ENCODE assay signal across 2 cellular contexts in the genomic region with DNA sequence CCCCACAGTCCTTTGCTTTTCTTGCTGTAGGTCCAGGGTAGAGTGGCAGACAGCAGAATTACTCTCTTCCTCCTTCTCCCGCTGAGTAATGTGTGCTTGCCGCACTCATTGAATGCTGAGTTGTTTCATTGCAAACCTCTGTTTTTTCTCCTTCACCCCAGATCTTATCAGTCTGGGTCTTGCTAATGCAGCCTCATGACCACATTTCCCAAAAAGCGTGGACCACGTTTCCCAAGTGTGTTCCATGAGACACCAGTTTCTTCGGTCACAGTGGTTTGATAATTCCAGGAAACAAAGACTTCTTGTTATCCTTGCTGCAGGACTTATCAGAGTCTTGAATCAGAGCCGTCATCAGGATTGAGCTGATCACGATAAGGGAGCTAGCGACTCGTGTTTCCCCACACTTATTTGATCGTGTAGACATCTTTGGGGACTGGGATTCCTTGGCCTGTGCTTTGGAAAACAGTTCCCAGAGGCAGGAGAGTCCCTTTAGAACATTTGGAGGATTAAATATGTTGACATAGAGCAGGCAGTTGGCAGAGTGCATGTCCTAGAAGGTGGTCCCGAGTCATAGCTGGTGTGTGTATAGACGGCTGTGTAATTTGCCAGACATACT.
TF ChIP-seq lines count a peak whose summit lies in the region.

No MANE protein-coding gene starts in this region.

TF ChIP-seq in endothelial cell of umbilical vein, 7 proteins besides CTCF, POLR2A, EP300 and RAD21:
- TF ChIP-seq GATA2 (IDR thresholded peaks at IDR 0.05; ENCODE audit: insufficient read depth, insufficient read length, low read depth, low read length) (peak; percentile 99), MYC (IDR thresholded peaks at IDR 0.05; ENCODE audit: low read depth, low read length) (no peak), FOS (IDR thresholded peaks at IDR 0.05; ENCODE audit: borderline replicate concordance, insufficient read depth, low read length) (peak; percentile 22), JUN (IDR thresholded peaks at IDR 0.05; ENCODE audit: borderline replicate concordance, insufficient read depth, insufficient read length, low read depth) (peak; percentile 1), MAX (IDR thresholded peaks at IDR 0.05; ENCODE audit: insufficient read depth, insufficient read length) (no peak), POLR2AphosphoS5 (IDR thresholded peaks at IDR 0.05; ENCODE audit: insufficient read depth, low read depth, low read length) (peak; percentile 54), EZH2 (IDR thresholded peaks at IDR 0.05; ENCODE audit: borderline replicate concordance, low read depth, low read length, severe bottlenecking) (no peak)

TF ChIP-seq in HepG2, 621 proteins besides CTCF, POLR2A, EP300 and RAD21:
- no peak for TF ChIP-seq ZNF790 (CRISPR knock-in tag; IDR thresholded peaks at IDR 0.05; ENCODE audit: borderline replicate concordance)
